In genomic region chr12:88579941-88580871, GRCh38 we compare ENCODE assay signal across 8 cellular contexts. TPM values are rescaled to one million over a fixed set of nuclear protein-coding genes. Genes with fewer than 3 reads are reported as not detected.
DNase-seq lines count a peak whose midpoint lies in the region; ATAC-seq and TF ChIP-seq lines count a peak whose summit lies in the region.

Gene KITLG (minus strand): TSS chr12:88580471. CDS start chr12:88580278, 193 bp downstream.

- H3K9me3 Mint-ChIP-seq in glutamatergic neuron (ENCODE audit: unreplicated experiment), result no peaks in the 10 kb centered on the region
- peaks cover 0 to 2% of the 10 kb centered on the region in 2 donors for H3K9me3 Mint-ChIP-seq in effector memory CD8-positive, alpha-beta T cell

- ATAC-seq in GM19351 (IDR thresholded peaks at IDR 0.05; ENCODE audit: unreplicated experiment) (peak; percentile 83), HG03571 (IDR thresholded peaks at IDR 0.05; ENCODE audit: unreplicated experiment) (peak; percentile 58)
- ATAC-seq in effector memory CD8-positive, alpha-beta T cell (replicated peaks), result no peak

- DNase-seq in BE2C (peak; percentile 69), NCI-H69 (lab: John Stamatoyannopoulos, UW) (peak; percentile 98), glutamatergic neuron (peak; percentile 79)
- DNase-seq in effector memory CD8-positive, alpha-beta T cell, result no peak

- no peaks in the 10 kb centered on the region for H3K36me3 Mint-ChIP-seq in glutamatergic neuron (ENCODE audit: unreplicated experiment)
- H3K36me3 Mint-ChIP-seq in effector memory CD8-positive, alpha-beta T cell (ENCODE audit: insufficient read depth), result no peaks in the 10 kb centered on the region

- H3K27me3 ChIP-seq in BE2C (peaks cover 45% of the 10 kb centered on the region), neutrophil (peaks cover 67% of the 10 kb centered on the region)

- no peaks in the 10 kb centered on the region for H3K4me1 ChIP-seq in BE2C
- peaks cover 4 to 16% of the 10 kb centered on the region in 2 experiments for H3K4me1 ChIP-seq in neutrophil (ENCODE audit: control insufficient read depth in 1 of 2, insufficient read depth in 1 of 2, low read depth in 1 of 2, low read length in 1 of 2)

- no peaks in the 10 kb centered on the region for H3K9me3 ChIP-seq in BE2C
- H3K9me3 ChIP-seq in neutrophil, result no peaks in the 10 kb centered on the region

- H3K4me1 Mint-ChIP-seq in glutamatergic neuron (ENCODE audit: low read depth, unreplicated experiment), result no peaks in the 10 kb centered on the region
- peaks cover 6% of the 10 kb centered on the region in 2 donors for H3K4me1 Mint-ChIP-seq in effector memory CD8-positive, alpha-beta T cell (ENCODE audit: low read depth in 2 of 2)

- peak within 1 kb of the TSS; percentile 59 for H3K4me3 ChIP-seq in BE2C (ENCODE audit: low read depth, low read length)
- H3K4me3 ChIP-seq in neutrophil (ENCODE audit: low read depth in 1 of 2, low read length in 1 of 2), result peak within 1 kb of the TSS; percentile 7 to 22

- WGBS in adipose tissue, 3 donors, result 0 to 1% (median 0%) methylated on average over 75 to 76 of the region's 76 CpGs

- H3K4me3 Mint-ChIP-seq in glutamatergic neuron (ENCODE audit: unreplicated experiment), result peak within 1 kb of the TSS; percentile 92
- peak within 1 kb of the TSS in 1 of 2 donors; percentile 61 for H3K4me3 Mint-ChIP-seq in effector memory CD8-positive, alpha-beta T cell

- H3K27ac Mint-ChIP-seq in glutamatergic neuron (ENCODE audit: unreplicated experiment), result no peak within 1 kb of the TSS
- H3K27ac Mint-ChIP-seq in effector memory CD8-positive, alpha-beta T cell, result no peak within 1 kb of the TSS

- H3K27me3 Mint-ChIP-seq in glutamatergic neuron (ENCODE audit: unreplicated experiment), result peaks cover 5% of the 10 kb centered on the region
- peaks cover 15 to 27% of the 10 kb centered on the region in 2 donors for H3K27me3 Mint-ChIP-seq in effector memory CD8-positive, alpha-beta T cell

- H3K27ac ChIP-seq in adipose tissue (ENCODE audit: low read depth, low read length) (no peak within 1 kb of the TSS), neutrophil (no peak within 1 kb of the TSS)

- no peaks in the 10 kb centered on the region for H3K36me3 ChIP-seq in BE2C
- H3K36me3 ChIP-seq in neutrophil, result no peaks in the 10 kb centered on the region

- TF ChIP-seq CTCF in BE2C (IDR thresholded peaks at IDR 0.05; ENCODE audit: low read depth, low read length) (no peak), glutamatergic neuron (IDR thresholded peaks at IDR 0.05; ENCODE audit: partially characterized antibody, unreplicated experiment) (no peak), neutrophil (IDR thresholded peaks at IDR 0.05) (no peak)

RNA-seq across cellular contexts. Expression of gene KITLG, which starts in this region (rescaled TPM):
- 0.08 TPM for polyA plus RNA-seq in BE2C (2012; ENCODE audit: insufficient read depth, insufficient read length, low read depth)
- 10 to 100 TPM in 2 of 3 donors, 1 to 10 TPM in 1; 2.1 to 13.0 (median 11.9) TPM for polyA plus RNA-seq in adipose tissue
- 0.61 TPM for total RNA-seq in glutamatergic neuron (ENCODE audit: unreplicated experiment)

Comparison
In these comparisons a context has a peak if more than half of its experiments do, and no peak if none do; other contexts are left out.
1. Peak in DNase-seq in glutamatergic neuron; RNA of the gene not detected or under 1 TPM.
2. DNase-seq: peak in BE2C (single experiment) and NCI-H69 (single experiment); none in effector memory CD8-positive, alpha-beta T cell (0 of 3).